ENCODE assay signal across 12 cellular contexts in genomic region chr6:166235666-166236292, GRCh38.
"Had no signal": no experiment of that assay in that cellular context is flagged by ENCODE, and none has a peak within 500 bp of the region (broad histone marks: within the 10 kb centered on the region; RNA-seq: fewer than 3 reads in every experiment).

No MANE protein-coding gene starts in this region.

- ATAC-seq: body of pancreas, SK-N-SH treated with all-trans-retinoic acid at 6 μM for 48 hours had no signal

- H3K9me3 Mint-ChIP-seq: activated T-helper 2 cell treated with anti-CD3 and anti-CD28 coated beads, Interferon-gamma antibody, Interleukin-2, Interleukin-4, amounts not matched to agents 10 μg/mL and 5 μg/mL and 100 μg/mL, durations not matched to agents 14 hours and 24 hours and 36 hours had no signal

- DNase-seq: activated naive CD4-positive, alpha-beta T cell treated with anti-CD3 and anti-CD28 coated beads, Interleukin-2, amount 50 U/mL, for 16 hours; amygdala; caudate nucleus; effector CD4-positive, alpha-beta T cell; foreskin fibroblast; stomach had no signal

- H3K27ac ChIP-seq: body of pancreas, coronary artery, thoracic aorta, VCaP had no signal

- H3K9me3 ChIP-seq: body of pancreas, stomach, thoracic aorta had no signal

- H3K27me3 ChIP-seq: body of pancreas had no signal

- H3K4me3 ChIP-seq: body of pancreas, coronary artery, stomach, thoracic aorta had no signal

- H3K36me3 ChIP-seq: stomach, thoracic aorta had no signal

- H3K4me1 ChIP-seq: body of pancreas, stomach had no signal
